Comparison of ENCODE assay signal across 11 cellular contexts in the genomic region with DNA sequence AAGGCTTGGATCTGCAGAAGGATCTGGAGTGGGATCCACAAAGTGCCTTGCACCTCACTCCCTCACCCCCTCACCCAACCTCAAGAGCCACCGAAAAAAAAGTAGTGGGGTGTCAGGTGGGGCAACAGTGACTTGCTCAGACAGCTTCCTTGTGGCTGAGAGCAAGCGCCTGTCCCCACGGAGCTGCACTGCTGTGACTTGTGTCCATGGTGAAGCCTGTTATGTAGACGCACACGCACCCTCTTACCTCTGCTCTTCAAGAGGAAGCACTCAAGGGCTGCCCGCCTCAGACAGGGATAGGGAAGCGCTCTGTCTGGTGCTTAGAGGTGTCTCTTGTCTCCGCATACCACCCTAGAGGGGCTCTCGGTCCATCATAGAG. TPM values are rescaled to one million over a fixed set of nuclear protein-coding genes. Genes with fewer than 3 reads are reported as not detected.
A peak's percentile ranks its signal among the peaks of the same experiment; 100 is the strongest.
DNase-seq lines count a peak whose midpoint lies in the region; TF ChIP-seq lines count a peak whose summit lies in the region.
"Had no signal": no experiment of that assay in that cellular context is flagged by ENCODE, and none has a peak within 500 bp of the region (broad histone marks: within the 10 kb centered on the region; RNA-seq: fewer than 3 reads in every experiment).

No MANE protein-coding gene starts in this region.

- H3K27ac Mint-ChIP-seq in brain: peak overlapping the region in 2 of 5 experiments; percentile 34 to 67
- no peak overlapping the region for H3K27ac Mint-ChIP-seq in neural crest cell (ENCODE audit: unreplicated experiment)
- H3K27ac Mint-ChIP-seq: dendritic cell treated with granulocyte-macrophage colony-stimulating factor and Interleukin-4, amounts not matched to agents 40 ng/mL and 50 ng/mL, for 4 days had no signal

- H3K9me3 Mint-ChIP-seq in brain (peaks cover 0 to 11% (median 0%) of the 10 kb centered on the region in 5 experiments), neural crest cell (no peaks in the 10 kb centered on the region)
- H3K9me3 Mint-ChIP-seq: dendritic cell treated with granulocyte-macrophage colony-stimulating factor and Interleukin-4, amounts not matched to agents 40 ng/mL and 50 ng/mL, for 4 days had no signal

- no peaks in the 10 kb centered on the region for H3K9me3 ChIP-seq in HUES64 (ENCODE audit: insufficient read depth, low read depth, low read length)
- H3K9me3 ChIP-seq: transverse colon had no signal

- no peaks in the 10 kb centered on the region for H3K36me3 Mint-ChIP-seq in brain
- H3K36me3 Mint-ChIP-seq in neural crest cell (ENCODE audit: low read depth): no peaks in the 10 kb centered on the region

- 34% methylated on average over 9 of the region's 9 CpGs for WGBS in HUES64

- H3K27me3 ChIP-seq in HUES64 (ENCODE audit: insufficient read depth, low read length) (peaks cover 52% of the 10 kb centered on the region), H7 (ENCODE audit: control insufficient read depth, insufficient read depth, low read length) (peaks cover 30% of the 10 kb centered on the region)

- H3K9ac ChIP-seq in HUES64 (ENCODE audit: low read depth, low read length): no peak overlapping the region

- no peak overlapping the region for H3K27ac ChIP-seq in HUES64 (ENCODE audit: low read depth, low read length)
- H3K27ac ChIP-seq: transverse colon had no signal

- H3K4me1 Mint-ChIP-seq in brain: peaks cover 29% of the 10 kb centered on the region
- H3K4me1 Mint-ChIP-seq in neural crest cell: peaks cover 17% of the 10 kb centered on the region

- H3K27me3 Mint-ChIP-seq in brain (peaks cover 92% of the 10 kb centered on the region), neural crest cell (ENCODE audit: low read depth) (peaks cover 91% of the 10 kb centered on the region)

- DNase-seq in NCI-H2227 (lab: John Stamatoyannopoulos, UW; ENCODE audit: unreplicated experiment) (peak; percentile 15), NCI-H2227 treated with DMSO at 0.1 percent for 48 hours (lab: John Stamatoyannopoulos, UW) (no peak), neural crest cell (ENCODE audit: low read depth, low spot score) (no peak), SK-N-DZ (ENCODE audit: low spot score) (no peak), HT-29 (ENCODE audit: low spot score) (no peak), H7 (no peak)

- H3K4me3 Mint-ChIP-seq in brain (peak overlapping the region; percentile 77 to 83 (median 81)), neural crest cell (peak overlapping the region; percentile 86)
- H3K4me3 Mint-ChIP-seq: dendritic cell treated with granulocyte-macrophage colony-stimulating factor and Interleukin-4, amounts not matched to agents 40 ng/mL and 50 ng/mL, for 4 days had no signal

- H3K4me1 ChIP-seq in HUES64 (ENCODE audit: insufficient read depth, low read length): no peaks in the 10 kb centered on the region; the same call in 1 of the 2 replicates

- H3K4me3 ChIP-seq in HUES64 (ENCODE audit: low read length) (peak overlapping the region; percentile 49), H7 (ENCODE audit: insufficient read depth, low read depth, low read length) (no peak overlapping the region)

- no peak for TF ChIP-seq CTCF in brain (conservative IDR thresholded peaks at IDR 0.05)
- TF ChIP-seq CTCF in neural crest cell (conservative IDR thresholded peaks at IDR 0.05): no peak

- H3K36me3 ChIP-seq in HUES64 (ENCODE audit: insufficient read depth, low read length) (no peaks in the 10 kb centered on the region), H7 (replicated peaks; ENCODE audit: control insufficient read depth, insufficient read depth, low read length) (no peaks in the 10 kb centered on the region)
- H3K36me3 ChIP-seq: transverse colon had no signal

RNA-seq across cellular contexts. Expression of gene DRD2, which starts 1.2 kb away (rescaled TPM):
- 0.70 TPM for polyA plus RNA-seq in HUES64 (2013, experiment 1 of 2)
- polyA plus RNA-seq in HUES64 (2013, experiment 2 of 2): 1.3 TPM
- 22.9 TPM for polyA plus RNA-seq in brain (ENCODE audit: insufficient read depth, low read depth, low replicate concordance)
- 2.8 and 2.9 TPM in 2 replicates for total RNA-seq in neural crest cell
- polyA plus RNA-seq in SK-N-DZ (2014; cell fraction: cytosol; rRNA removed): 0.07 and 0.43 TPM in 2 replicates
- polyA plus RNA-seq in SK-N-DZ (2014; cell fraction: nucleus; rRNA removed): not detected in 2 replicates
- 1.1 and 1.2 TPM in 2 replicates for total RNA-seq in HT-29 (2014; rRNA removed; shearing (Covaris generic))
- 0.04 and 0.38 TPM in 2 replicates for total RNA-seq in H7 (2014; rRNA removed; shearing (Covaris generic))
- total RNA-seq: mesenteric fat pad had no signal
